ENCODE assay signal across 15 cellular contexts in genomic region chr7:94422136-94422535, GRCh38. TPM values are rescaled to one million over a fixed set of nuclear protein-coding genes. Genes with fewer than 3 reads are reported as not detected.
"Had no signal": no experiment of that assay in that cellular context is flagged by ENCODE, and none has a peak within 500 bp of the region (broad histone marks: within the 10 kb centered on the region; RNA-seq: fewer than 3 reads in every experiment).

No MANE protein-coding gene starts in this region.

- H3K36me3 ChIP-seq: right lobe of liver had no signal

- H3K27ac ChIP-seq: psoas muscle, right lobe of liver had no signal

- H3K4me3 ChIP-seq: mucosa of descending colon, psoas muscle, right lobe of liver had no signal

- ATAC-seq: mucosa of descending colon; natural killer cell; psoas muscle; right lobe of liver; stimulated activated naive CD8-positive, alpha-beta T cell treated with anti-CD3 and anti-CD28 coated beads, Interleukin-15, amount 100 ng/mL, for 72 hours; T-helper 17 cell had no signal

- H3K9me3 ChIP-seq: mucosa of descending colon, psoas muscle, right lobe of liver had no signal

- H3K4me1 ChIP-seq: psoas muscle, right lobe of liver had no signal

- DNase-seq: activated B cell treated with CpG ODN at 0.5 μM for 24 hours; activated CD4-positive, alpha-beta T cell treated with anti-CD3 and anti-CD28 coated beads, Interleukin-2, amount 10 ng/mL, durations not matched to agents 24 days and 14 days; activated CD8-positive, alpha-beta memory T cell treated with anti-CD3 and anti-CD28 coated beads for 24 hours; activated naive CD4-positive, alpha-beta T cell treated with anti-CD3 and anti-CD28 coated beads for 36 hours; brain microvascular endothelial cell; glutamatergic neuron; mammary epithelial cell; mucosa of descending colon; natural killer cell; occipital lobe; psoas muscle; right lobe of liver; stimulated activated CD4-positive, alpha-beta T cell treated with anti-CD3 and anti-CD28 coated beads, Interleukin-4, amount 100 ng/mL, for 1 hour; stimulated activated naive CD8-positive, alpha-beta T cell treated with anti-CD3 and anti-CD28 coated beads, Interleukin-15, amount 100 ng/mL, for 72 hours; T-helper 17 cell had no signal

- H3K27me3 ChIP-seq: brain microvascular endothelial cell, right lobe of liver had no signal

RNA-seq across cellular contexts. Expression of gene COL1A2, which starts 27.4 kb away (rescaled TPM):
- total RNA-seq: activated B cell treated with CpG ODN at 0.5 μM for 24 hours, natural killer cell, T-helper 17 cell had no signal
